14 cellular contexts compared by ENCODE assay signal in the genomic region with DNA sequence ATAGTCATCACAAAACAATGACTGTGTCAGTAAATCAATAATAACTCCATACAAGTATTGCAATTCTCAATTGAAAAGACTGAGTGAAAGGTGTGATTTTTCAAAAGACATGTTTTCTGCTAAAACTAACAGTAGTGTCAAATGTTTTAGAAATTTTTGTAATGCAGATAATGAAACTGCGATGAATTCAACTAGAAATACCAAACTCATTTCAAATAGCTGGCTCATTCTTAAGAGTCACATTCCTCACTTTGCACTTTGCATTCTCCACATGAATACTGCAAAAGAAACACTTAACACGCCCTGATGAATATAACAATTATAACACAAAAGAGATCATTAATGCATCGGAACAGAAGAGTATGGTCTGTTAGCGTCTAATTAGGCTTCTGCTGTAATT. TPM values are rescaled to one million over a fixed set of nuclear protein-coding genes. Genes with fewer than 3 reads are reported as not detected.
DNase-seq lines count a peak whose midpoint lies in the region; ATAC-seq, FAIRE-seq and TF ChIP-seq lines count a peak whose summit lies in the region.
"Had no signal": no experiment of that assay in that cellular context is flagged by ENCODE, and none has a peak within 500 bp of the region (broad histone marks: within the 10 kb centered on the region; RNA-seq: fewer than 3 reads in every experiment).

No MANE protein-coding gene starts in this region.

- no peak overlapping the region for H3K18ac ChIP-seq in neuronal stem cell (ENCODE audit: low read length)

- no peak overlapping the region for H2AFZ ChIP-seq in neuronal stem cell (ENCODE audit: low read length)

- no peaks in the 10 kb centered on the region for H3K79me1 ChIP-seq in neuronal stem cell (ENCODE audit: low read depth, low read length)

- H2BK120ac ChIP-seq in neuronal stem cell (ENCODE audit: low read depth, low read length) = no peak overlapping the region

- no peak overlapping the region for H3K23ac ChIP-seq in neuronal stem cell (ENCODE audit: low read depth, low read length, poor library complexity)

- no peak overlapping the region for H3K4me2 ChIP-seq in neuronal stem cell (ENCODE audit: insufficient read depth, low read length, poor library complexity, severe bottlenecking)

- no peak overlapping the region for H3K14ac ChIP-seq in neuronal stem cell (ENCODE audit: low read length)

- no peak overlapping the region for H3K9ac ChIP-seq in neuronal stem cell (ENCODE audit: low read depth, low read length, poor library complexity)

- H4K8ac ChIP-seq in neuronal stem cell (ENCODE audit: low read depth, low read length) = no peak overlapping the region

- no peaks in the 10 kb centered on the region for H3K27me3 ChIP-seq in neuronal stem cell (ENCODE audit: control insufficient read depth in 3 of 3, insufficient read depth in 3 of 3, low read depth in 1 of 3, low read length in 3 of 3)

- no peak overlapping the region for H4K91ac ChIP-seq in neuronal stem cell (ENCODE audit: low read depth, low read length, poor library complexity)

- H3K4me1 ChIP-seq in neuronal stem cell (ENCODE audit: control insufficient read depth in 2 of 2, insufficient read depth in 1 of 2, low read depth in 1 of 2, low read length in 2 of 2) = peaks cover 5 to 6% of the 10 kb centered on the region in 2 donors
- H3K4me1 ChIP-seq in mucosa of descending colon (ENCODE audit: low read depth) = no peaks in the 10 kb centered on the region

- H3K27ac ChIP-seq in neuronal stem cell (replicated peaks; ENCODE audit: low read length) = no peak overlapping the region
- H3K27ac ChIP-seq: C4-2B had no signal

- ATAC-seq in HG03196 (IDR thresholded peaks at IDR 0.05; ENCODE audit: unreplicated experiment) (no peak), mucosa of descending colon (no peak)

- intact Hi-C loops in mucosa of descending colon (cut with DNase I, micrococcal nuclease) = no loop called here

- H3K36me3 ChIP-seq in neuronal stem cell (replicated peaks in 1 of 2; ENCODE audit: control insufficient read depth in 2 of 2, insufficient read depth in 2 of 2, low read length in 2 of 2) = no peaks in the 10 kb centered on the region
- no peaks in the 10 kb centered on the region for H3K36me3 ChIP-seq in mucosa of descending colon (ENCODE audit: low read depth)

- no CpG with 5 or more reads among the region's 4 CpGs for WGBS in neuronal stem cell (ENCODE audit: extremely low coverage in 2 of 2, insufficient read length in 2 of 2, insufficient replicate concordance in 1 of 2), 2 donors

- H2BK12ac ChIP-seq in neuronal stem cell (ENCODE audit: low read length) = no peak overlapping the region

- FAIRE-seq in GM12892 (lab: Jason Lieb, UNC) (peak; percentile 61), islet of Langerhans (lab: Jason Lieb, UNC) (peak; percentile 21)

- H3K4me3 ChIP-seq in neuronal stem cell (ENCODE audit: low read length in 2 of 2) (no peak overlapping the region), mucosa of descending colon (no peak overlapping the region)

- H3K9me3 ChIP-seq in neuronal stem cell (replicated peaks in 1 of 2; ENCODE audit: control insufficient read depth in 2 of 2, insufficient read depth in 1 of 2, low read depth in 1 of 2, low read length in 2 of 2) (no peaks in the 10 kb centered on the region), mucosa of descending colon (no peaks in the 10 kb centered on the region)

- no peak overlapping the region for H3K4ac ChIP-seq in neuronal stem cell (ENCODE audit: low read length)

- H2AK5ac ChIP-seq in neuronal stem cell (ENCODE audit: low read depth, low read length) = no peak overlapping the region

- no peak overlapping the region for H2BK15ac ChIP-seq in neuronal stem cell (ENCODE audit: low read length)

- H2BK5ac ChIP-seq in neuronal stem cell (ENCODE audit: low read length) = no peak overlapping the region

- DNase-seq in GM12892 (ENCODE audit: insufficient read length) = no peak
- peak; percentile 83 for DNase-seq in NCI-H69 (lab: John Stamatoyannopoulos, UW)
- DNase-seq in neuronal stem cell (ENCODE audit: low spot score) = peak; percentile 49
- no peak for DNase-seq in mucosa of descending colon
- no peak for DNase-seq in GM20000 (ENCODE audit: low spot score)
- DNase-seq: DMS79 treated with DMSO at 0.1 percent for 48 hours, H9, Karpas-422, NCI-H2081 treated with DMSO at 0.1 percent for 48 hours, NCI-H510A treated with DMSO at 0.1 percent for 48 hours had no signal

- no peak for TF ChIP-seq CTCF in mucosa of descending colon (IDR thresholded peaks at IDR 0.05)
- TF ChIP-seq CTCF in GM20000 (IDR thresholded peaks at IDR 0.05; ENCODE audit: extremely low read depth, missing control alignments) = no peak

- no peak for TF ChIP-seq POLR2A in GM12892 (IDR thresholded peaks at IDR 0.05; ENCODE audit: low read depth, low read length)

RNA-seq across cellular contexts. Expression of a gene that starts 15.4 kb away (rescaled TPM):
- polyA plus RNA-seq in GM12892 (2012; ENCODE audit: missing spikeins) = 8.9 TPM
- 21.3 TPM for polyA plus RNA-seq in neuronal stem cell (2013, experiment 1 of 2)
- 21.0 TPM for polyA plus RNA-seq in neuronal stem cell (2013, experiment 2 of 2)
- 10 to 100 TPM; 23.1 to 43.4 (median 35.6) TPM for total RNA-seq in mucosa of descending colon
- total RNA-seq: MCF 10A had no signal

Comparison
In these comparisons a context has a peak if more than half of its experiments do, and no peak if none do; other contexts are left out.
1. DNase-seq: peak in NCI-H69 (single experiment) and neuronal stem cell (single experiment); none in GM12892 (single experiment), mucosa of descending colon (0 of 3) and GM20000 (single experiment).